Comparison of ENCODE assay signal across 1 cellular context in the genomic region with DNA sequence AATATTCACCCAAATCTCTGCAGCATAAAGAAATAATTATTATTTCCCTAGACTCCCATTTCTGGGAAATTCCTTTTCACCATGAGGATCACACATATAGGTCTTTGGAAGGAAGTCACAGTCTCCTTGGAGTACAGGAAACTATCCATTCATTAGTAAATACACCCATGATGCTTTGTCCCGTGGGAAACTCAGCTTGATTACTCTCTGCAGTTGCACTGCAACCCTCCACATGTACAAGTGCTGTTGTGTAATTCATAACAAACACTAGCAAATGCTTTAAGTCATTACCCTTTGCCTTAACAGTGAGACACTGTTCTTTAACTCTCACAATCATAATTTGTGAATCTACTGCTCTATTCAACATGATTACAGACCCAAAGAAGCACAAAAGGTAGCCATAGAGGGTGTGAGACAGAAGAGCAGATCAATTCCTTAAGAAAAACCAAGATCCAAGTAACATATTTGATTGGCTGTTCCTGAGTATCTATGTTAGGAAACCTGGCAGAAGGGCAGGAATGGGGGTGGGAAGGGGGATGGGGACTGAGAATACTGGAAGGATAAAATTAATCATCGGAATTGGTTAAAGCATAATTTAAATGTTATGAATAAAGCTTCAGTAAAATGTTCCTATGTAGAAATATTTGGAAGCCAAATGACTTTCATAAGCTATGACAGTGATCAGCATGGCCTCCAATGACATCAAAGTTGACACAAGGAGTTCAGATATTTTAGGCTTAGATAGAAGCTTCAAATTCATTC.
TF ChIP-seq lines count a peak whose summit lies in the region.

No MANE protein-coding gene starts in this region.

TF ChIP-seq in endothelial cell of umbilical vein, 7 proteins besides CTCF, POLR2A, EP300 and RAD21 (continued from another document):
- no peak for TF ChIP-seq EZH2 (IDR thresholded peaks at IDR 0.05; ENCODE audit: borderline replicate concordance, low read depth, low read length, severe bottlenecking)
- TF ChIP-seq JUN (IDR thresholded peaks at IDR 0.05; ENCODE audit: borderline replicate concordance, insufficient read depth, insufficient read length, low read depth), result no peak
- TF ChIP-seq MYC (IDR thresholded peaks at IDR 0.05; ENCODE audit: low read depth, low read length), result no peak
- TF ChIP-seq, protein P1, sequence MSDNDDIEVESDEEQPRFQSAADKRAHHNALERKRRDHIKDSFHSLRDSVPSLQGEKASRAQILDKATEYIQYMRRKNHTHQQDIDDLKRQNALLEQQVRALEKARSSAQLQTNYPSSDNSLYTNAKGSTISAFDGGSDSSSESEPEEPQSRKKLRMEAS (IDR thresholded peaks at IDR 0.05; ENCODE audit: insufficient read depth, insufficient read length), result no peak
- no peak for TF ChIP-seq POLR2AphosphoS5 (IDR thresholded peaks at IDR 0.05; ENCODE audit: insufficient read depth, low read depth, low read length)
